In the genomic region with DNA sequence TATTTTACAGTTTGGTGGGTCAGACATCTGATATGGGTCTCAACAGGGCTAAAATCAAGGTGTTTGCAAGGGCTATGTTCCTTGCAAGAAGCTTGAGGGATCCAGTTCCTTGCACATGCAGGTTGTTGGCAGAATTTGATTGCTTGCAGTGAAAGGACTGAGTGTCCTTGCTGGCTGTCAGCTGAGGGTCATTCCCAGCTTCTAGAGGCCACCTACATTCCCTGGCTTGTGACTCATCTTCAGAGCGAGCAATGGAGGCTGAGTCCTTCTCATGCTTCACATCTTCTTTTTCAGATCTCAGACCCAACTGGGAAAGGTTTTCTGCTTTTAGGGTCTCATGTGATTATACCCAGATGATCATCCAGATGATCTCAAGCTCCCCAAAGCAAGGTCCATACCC, we compare ENCODE assay signal across 1 cellular context.
TF ChIP-seq lines count a peak whose summit lies in the region.

No MANE protein-coding gene starts in this region.

TF ChIP-seq in HepG2, 621 proteins besides CTCF, POLR2A, EP300 and RAD21:
- peak; percentile 75 for TF ChIP-seq FOSL2 (CRISPR knock-in tag; IDR thresholded peaks at IDR 0.05)
- TF ChIP-seq NFE2 (CRISPR knock-in tag; IDR thresholded peaks at IDR 0.05) = no peak
